1 cellular context compared by ENCODE assay signal in genomic region chr3:53100818-53101466, GRCh38.
TF ChIP-seq lines count a peak whose summit lies in the region.

No MANE protein-coding gene starts in this region.

TF ChIP-seq in SK-N-SH treated with all-trans-retinoic acid at 6 μM for 48 hours, 23 proteins besides CTCF, POLR2A, EP300 and RAD21:
- TF ChIP-seq PATZ1 (CRISPR knock-in tag; IDR thresholded peaks at IDR 0.05; ENCODE audit: borderline replicate concordance) (no peak), TCF4 (CRISPR knock-in tag; IDR thresholded peaks at IDR 0.05; ENCODE audit: borderline replicate concordance) (no peak), ZNF565 (CRISPR knock-in tag; conservative IDR thresholded peaks at IDR 0.05; ENCODE audit: low read depth) (no peak), SNAI2 (CRISPR knock-in tag; IDR thresholded peaks at IDR 0.05) (no peak), POU6F1 (CRISPR knock-in tag; IDR thresholded peaks at IDR 0.05; ENCODE audit: borderline replicate concordance, low read depth) (no peak), CREB5 (CRISPR knock-in tag; IDR thresholded peaks at IDR 0.05; ENCODE audit: low read depth) (no peak), BACH2 (CRISPR knock-in tag; IDR thresholded peaks at IDR 0.05; ENCODE audit: borderline replicate concordance) (no peak), ARNTL (CRISPR knock-in tag; IDR thresholded peaks at IDR 0.05; ENCODE audit: borderline replicate concordance, low read depth) (no peak), OSR1 (CRISPR knock-in tag; IDR thresholded peaks at IDR 0.05) (no peak), ZC3H10 (CRISPR knock-in tag; IDR thresholded peaks at IDR 0.05) (no peak)
